29 cellular contexts compared by ENCODE assay signal in the genomic region with DNA sequence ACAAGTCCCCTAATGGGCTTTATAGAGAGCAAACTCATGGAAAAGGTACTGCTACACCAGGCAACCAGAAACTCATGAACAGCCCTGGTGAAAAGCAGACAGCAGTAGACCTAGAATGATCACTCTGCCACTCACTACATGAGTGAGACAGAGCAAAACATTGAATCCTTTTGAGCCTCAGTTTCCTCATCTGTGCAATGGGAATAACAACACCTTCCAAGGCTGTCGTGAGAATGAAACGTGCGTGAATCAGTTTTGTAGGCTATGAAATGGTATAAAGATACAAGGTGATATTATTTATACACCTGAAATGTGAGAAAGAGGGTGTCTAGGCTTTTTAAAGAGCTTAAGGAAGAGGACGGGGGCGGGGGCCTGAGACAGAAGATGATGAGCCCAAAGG.
"Had no signal": no experiment of that assay in that cellular context is flagged by ENCODE, and none has a peak within 500 bp of the region (broad histone marks: within the 10 kb centered on the region; RNA-seq: fewer than 3 reads in every experiment).

No MANE protein-coding gene starts in this region.

- H3K27me3 ChIP-seq: colonic mucosa, left lung had no signal

- FAIRE-seq: endometrium, islet of Langerhans, keratinocyte had no signal

- H3K9me3 ChIP-seq: colonic mucosa, esophagus squamous epithelium, gastrocnemius medialis, heart right ventricle, left lung, mucosa of descending colon had no signal

- H3K4me1 Mint-ChIP-seq: memory B cell, naive B cell had no signal

- H3K36me3 Mint-ChIP-seq: memory B cell, mesothelial cell of epicardium, naive B cell had no signal

- H3K27ac Mint-ChIP-seq: dendritic cell treated with granulocyte-macrophage colony-stimulating factor and Interleukin-4, amounts not matched to agents 40 ng/mL and 50 ng/mL, for 4 days; effector memory CD8-positive, alpha-beta T cell; endodermal cell; memory B cell; mesothelial cell of epicardium; naive B cell had no signal

- DNase-seq: colonic mucosa; cortex of kidney; effector CD8-positive, alpha-beta T cell; effector memory CD8-positive, alpha-beta T cell; endodermal cell; erythroblast; esophagus squamous epithelium; foreskin fibroblast; foreskin melanocyte; gastrocnemius medialis; glutamatergic neuron; head of caudate nucleus; heart right ventricle; hippocampal formation; left cardiac atrium; left lung; left ventricle myocardium superior; mammary epithelial cell; mucosa of descending colon; naive B cell had no signal

- ATAC-seq: effector memory CD8-positive, alpha-beta T cell; esophagus mucosa; gastrocnemius medialis; heart right ventricle; left cardiac atrium; left lung; left ventricle myocardium superior; mucosa of descending colon had no signal

- H3K4me1 ChIP-seq: colonic mucosa, gastrocnemius medialis, heart right ventricle, left lung had no signal

- H3K36me3 ChIP-seq: colonic mucosa, esophagus squamous epithelium, gastrocnemius medialis, heart right ventricle, left lung had no signal

- H3K4me3 Mint-ChIP-seq: dendritic cell treated with granulocyte-macrophage colony-stimulating factor and Interleukin-4, amounts not matched to agents 40 ng/mL and 50 ng/mL, for 4 days; effector memory CD8-positive, alpha-beta T cell; endodermal cell; memory B cell; mesothelial cell of epicardium; naive B cell had no signal

- H3K27ac ChIP-seq: colonic mucosa, epithelial cell of prostate, esophagus squamous epithelium, gastrocnemius medialis, heart right ventricle, left lung had no signal

- H3K4me3 ChIP-seq: colonic mucosa, esophagus squamous epithelium, gastrocnemius medialis, heart right ventricle, left lung, lung, mucosa of descending colon had no signal

- H3K9me3 Mint-ChIP-seq: dendritic cell treated with granulocyte-macrophage colony-stimulating factor and Interleukin-4, amounts not matched to agents 40 ng/mL and 50 ng/mL, for 4 days; effector memory CD8-positive, alpha-beta T cell; endodermal cell; memory B cell; mesothelial cell of epicardium; naive B cell had no signal
